ENCODE assay signal across 13 cellular contexts in the genomic region with DNA sequence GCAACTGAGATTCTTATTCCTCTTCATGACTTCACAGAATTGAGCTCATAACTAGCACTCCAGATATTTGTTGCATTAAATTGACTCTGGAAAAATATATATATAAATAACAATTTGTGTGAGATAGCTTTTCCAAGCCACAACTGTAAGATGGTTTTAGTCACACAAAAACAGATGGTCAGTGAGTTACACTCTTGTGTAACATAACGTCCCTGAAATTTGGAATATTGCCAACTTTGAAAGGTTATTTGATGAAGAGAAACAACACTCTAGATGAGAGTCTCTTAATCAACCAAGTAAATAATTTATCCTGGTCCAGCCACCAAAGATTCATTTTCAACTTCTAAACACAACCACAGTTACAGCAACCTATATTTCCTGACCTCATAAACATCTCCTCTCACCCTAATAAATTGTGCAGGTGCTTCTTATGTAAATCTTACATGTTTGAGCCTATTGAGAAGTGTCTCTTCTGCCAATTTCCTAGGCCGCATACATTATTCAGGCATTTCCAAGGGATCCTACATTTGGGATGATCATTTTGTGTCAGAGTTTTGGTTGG.
DNase-seq lines count a peak whose midpoint lies in the region; ATAC-seq and TF ChIP-seq lines count a peak whose summit lies in the region.
"Had no signal": no experiment of that assay in that cellular context is flagged by ENCODE, and none has a peak within 500 bp of the region (broad histone marks: within the 10 kb centered on the region; RNA-seq: fewer than 3 reads in every experiment).

No MANE protein-coding gene starts in this region.

- H3K9ac ChIP-seq in GM23248: peak overlapping the region; percentile 39; the same call in 1 of the 2 replicates

- H3K27ac ChIP-seq in GM23248 (peak overlapping the region; percentile 67), upper lobe of left lung (no peak overlapping the region)
- H3K27ac ChIP-seq: colonic mucosa had no signal

- peak overlapping the region; percentile 63 for H3K4me2 ChIP-seq in GM23248 (ENCODE audit: unreplicated experiment)

- H3K36me3 ChIP-seq in GM23248 (ENCODE audit: low read depth): no peaks in the 10 kb centered on the region
- no peaks in the 10 kb centered on the region for H3K36me3 ChIP-seq in upper lobe of left lung
- H3K36me3 ChIP-seq: colonic mucosa had no signal

- 0 to 2% methylated on average over 2 of the region's 2 CpGs for WGBS in GM23248 (ENCODE audit: low coverage in 1 of 2, low lambda C conversion rate in 2 of 2, missing lambda C conversion rate in 2 of 2), 2 experiments
- 3 to 20% methylated on average over 2 of the region's 2 CpGs for WGBS in upper lobe of left lung, 2 donors

- H3K9me2 ChIP-seq in GM23248 (ENCODE audit: insufficient read depth): no peaks in the 10 kb centered on the region

- no peak for TF ChIP-seq EP300 in upper lobe of left lung (IDR thresholded peaks at IDR 0.05)

- peak; percentile 86 for DNase-seq in DMS79 treated with DMSO at 0.1 percent for 48 hours (lab: John Stamatoyannopoulos, UW)
- peak; percentile 66 for DNase-seq in GM23248
- DNase-seq in NCI-H128 (lab: John Stamatoyannopoulos, UW; ENCODE audit: unreplicated experiment): peak; percentile 56
- peak; percentile 11 for DNase-seq in iris pigment epithelial cell (ENCODE audit: low read depth)
- DNase-seq in upper lobe of left lung: no peak
- DNase-seq in dedifferentiated amniotic fluid mesenchymal stem cell (ENCODE audit: extremely low spot score): no peak
- DNase-seq: activated CD4-positive, alpha-beta T cell treated with anti-CD3 and anti-CD28 coated beads, Interleukin-2, amount 50 U/mL, for 48 hours; CD4-positive, alpha-beta memory T cell; colonic mucosa; kidney; stimulated activated CD4-positive, alpha-beta T cell treated with anti-CD3 and anti-CD28 coated beads, Interleukin-12 subunit alpha, Interleukin-12 subunit beta, amount 100 ng/mL, for 4 hours had no signal

- no peaks in the 10 kb centered on the region for H4K20me1 ChIP-seq in GM23248 (ENCODE audit: insufficient read depth)

- TF ChIP-seq CTCF in upper lobe of left lung (IDR thresholded peaks at IDR 0.05): no peak

- H3K4me1 ChIP-seq in GM23248 (ENCODE audit: insufficient read depth) (0 out of 2 replicates have a peak, but pooled peaks cover 14% of the 10 kb centered on the region), upper lobe of left lung (peaks cover 0 to 4% (median 0%) of the 10 kb centered on the region in 4 donors)
- H3K4me1 ChIP-seq: colonic mucosa had no signal

- H3K9me3 ChIP-seq in GM23248 (ENCODE audit: low read depth): no peaks in the 10 kb centered on the region
- H3K9me3 ChIP-seq in upper lobe of left lung: no peaks in the 10 kb centered on the region
- H3K9me3 ChIP-seq: colonic mucosa had no signal

- H3K4me3 ChIP-seq in GM23248: peak overlapping the region; percentile 17; the same call in 1 of the 2 replicates
- no peak overlapping the region for H3K4me3 ChIP-seq in upper lobe of left lung
- H3K4me3 ChIP-seq: colonic mucosa had no signal

- no peaks in the 10 kb centered on the region for H3K27me3 ChIP-seq in GM23248 (replicated peaks; ENCODE audit: insufficient read depth)
- H3K27me3 ChIP-seq in upper lobe of left lung: no peaks in the 10 kb centered on the region
- H3K27me3 ChIP-seq: colonic mucosa had no signal

- TF ChIP-seq POLR2A in upper lobe of left lung (IDR thresholded peaks at IDR 0.05): no peak

- H3K79me2 ChIP-seq in GM23248 (ENCODE audit: insufficient read depth): no peaks in the 10 kb centered on the region

- peaks cover 10% of the 10 kb centered on the region for H3F3A ChIP-seq in GM23248 (ENCODE audit: insufficient read depth)

- in situ Hi-C loops in GM23248 (cut with MboI): no loop called here

- ATAC-seq in HG03520 (IDR thresholded peaks at IDR 0.05; ENCODE audit: unreplicated experiment) (no peak), GM21390 (IDR thresholded peaks at IDR 0.05; ENCODE audit: unreplicated experiment) (no peak), upper lobe of left lung (ENCODE audit: low FRiP score in 2 of 2) (no peak)

- H2AFZ ChIP-seq in GM23248: peak overlapping the region; percentile 46; the same call in 1 of the 2 replicates

Comparison
In these comparisons a context has a peak if more than half of its experiments do, and no peak if none do; other contexts are left out.
1. DNase-seq: peak in DMS79 treated with DMSO at 0.1 percent for 48 hours (single experiment), GM23248 (single experiment), NCI-H128 (single experiment) and iris pigment epithelial cell (single experiment); none in upper lobe of left lung (0 of 2) and dedifferentiated amniotic fluid mesenchymal stem cell (single experiment).